ENCODE assay signal across 11 cellular contexts in the genomic region with DNA sequence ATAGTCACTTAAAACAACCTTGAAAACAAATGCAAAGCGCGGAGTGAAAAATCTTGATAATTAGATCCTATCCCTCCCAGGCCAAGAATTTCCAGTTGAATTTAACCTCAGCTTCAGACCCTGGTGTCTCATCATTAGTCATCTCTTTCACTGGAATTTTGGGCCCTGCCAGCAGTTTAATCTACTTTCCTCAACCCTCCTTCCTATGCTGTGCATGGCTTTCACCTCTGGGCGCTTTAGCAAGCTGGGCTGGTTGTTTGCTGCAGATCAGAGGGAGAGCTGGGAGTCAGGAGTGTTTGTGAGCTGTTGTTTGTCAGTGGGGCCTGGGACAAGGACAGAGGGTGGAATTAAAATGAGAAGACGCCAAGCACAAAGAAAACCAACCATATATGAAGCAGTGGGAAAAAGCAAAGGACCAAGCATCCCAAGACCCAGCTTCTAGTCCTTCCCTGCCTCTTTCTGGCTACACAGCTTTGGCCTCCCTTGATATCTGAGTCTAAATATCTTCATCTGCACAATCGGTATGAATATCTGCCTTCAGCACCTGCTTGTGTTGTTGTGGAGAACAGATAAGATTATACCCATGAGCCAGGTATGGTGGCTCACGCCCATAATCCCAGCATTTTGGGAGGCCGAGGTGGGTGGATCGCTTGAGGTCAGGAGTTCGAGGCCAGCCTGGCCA. TPM values are rescaled to one million over a fixed set of nuclear protein-coding genes. Genes with fewer than 3 reads are reported as not detected.
DNase-seq lines count a peak whose midpoint lies in the region; ATAC-seq and TF ChIP-seq lines count a peak whose summit lies in the region.
"Had no signal": no experiment of that assay in that cellular context is flagged by ENCODE, and none has a peak within 500 bp of the region (broad histone marks: within the 10 kb centered on the region; RNA-seq: fewer than 3 reads in every experiment).

No MANE protein-coding gene starts in this region.

- no peaks in the 10 kb centered on the region for H3K9me3 ChIP-seq in neural progenitor cell (ENCODE audit: low read depth)

- no peak for TF ChIP-seq CTCF in neural progenitor cell (IDR thresholded peaks at IDR 0.05)
- TF ChIP-seq CTCF in natural killer cell (IDR thresholded peaks at IDR 0.05), result no peak

- ATAC-seq in HG03521 (IDR thresholded peaks at IDR 0.05; ENCODE audit: unreplicated experiment) (no peak), HG03159 (IDR thresholded peaks at IDR 0.05; ENCODE audit: unreplicated experiment) (no peak), natural killer cell (no peak)

- H3K4me1 ChIP-seq in neural progenitor cell, result peaks cover 2% of the 10 kb centered on the region

- no peak overlapping the region for H3K27ac ChIP-seq in neural progenitor cell

- H2AFZ ChIP-seq in neural progenitor cell (replicated peaks), result no peak overlapping the region

- intact Hi-C loops in head of caudate nucleus (cut with DNase I), result no loop called here
- intact Hi-C loops in natural killer cell (cut with micrococcal nuclease), result no loop called here

- no peaks in the 10 kb centered on the region for H3K27me3 ChIP-seq in neural progenitor cell

- no peaks in the 10 kb centered on the region for H3K79me2 ChIP-seq in neural progenitor cell (ENCODE audit: low read depth)

- H3K36me3 ChIP-seq in neural progenitor cell, result no peaks in the 10 kb centered on the region

- peak; percentile 88 for DNase-seq in AG08395 (ENCODE audit: low spot score)
- DNase-seq in LHCN-M2 (ENCODE audit: low read depth), result peak; percentile 98
- DNase-seq in dermis microvascular lymphatic vessel endothelial cell (ENCODE audit: low read depth in 2 of 2), result peak; percentile 67 to 91
- DNase-seq in neural progenitor cell (ENCODE audit: low spot score), result no peak
- no peak for DNase-seq in head of caudate nucleus
- no peak for DNase-seq in natural killer cell
- DNase-seq: activated CD8-positive, alpha-beta memory T cell treated with anti-CD3 and anti-CD28 coated beads, Interleukin-2, amount 50 U/mL, for 4 hours; immature natural killer cell; NCI-H526 had no signal

- H3K4me2 ChIP-seq in neural progenitor cell, result no peak overlapping the region

- no peak overlapping the region for H3K9ac ChIP-seq in neural progenitor cell

- no peaks in the 10 kb centered on the region for H3K36me3 Mint-ChIP-seq in neural progenitor cell
- H3K36me3 Mint-ChIP-seq in natural killer cell, result no peaks in the 10 kb centered on the region
- H3K36me3 Mint-ChIP-seq: immature natural killer cell had no signal

- H3K9me3 Mint-ChIP-seq in neural progenitor cell, result peaks cover 4% of the 10 kb centered on the region
- H3K9me3 Mint-ChIP-seq in natural killer cell, result no peaks in the 10 kb centered on the region
- H3K9me3 Mint-ChIP-seq: immature natural killer cell had no signal

- no peaks in the 10 kb centered on the region for H3F3A ChIP-seq in neural progenitor cell (ENCODE audit: low read depth)

- H3K27ac Mint-ChIP-seq in neural progenitor cell (peak overlapping the region; percentile 93), natural killer cell (no peak overlapping the region)
- H3K27ac Mint-ChIP-seq: immature natural killer cell had no signal

- H3K4me3 ChIP-seq in neural progenitor cell, result no peak overlapping the region

- H3K4me3 Mint-ChIP-seq in neural progenitor cell (no peak overlapping the region), natural killer cell (no peak overlapping the region)
- H3K4me3 Mint-ChIP-seq: immature natural killer cell had no signal

- peaks cover 36% of the 10 kb centered on the region for H3K4me1 Mint-ChIP-seq in neural progenitor cell
- H3K4me1 Mint-ChIP-seq in natural killer cell, result no peaks in the 10 kb centered on the region
- H3K4me1 Mint-ChIP-seq: immature natural killer cell had no signal

- H3K27me3 Mint-ChIP-seq in neural progenitor cell (ENCODE audit: insufficient read depth, low read depth) (peaks cover 2% of the 10 kb centered on the region), natural killer cell (ENCODE audit: low read depth in 2 of 2) (no peaks in the 10 kb centered on the region)

- H4K20me1 ChIP-seq in neural progenitor cell (ENCODE audit: low read depth), result no peaks in the 10 kb centered on the region

RNA-seq across cellular contexts. Expression of gene MYOF, which starts 13.5 kb away (rescaled TPM):
- total RNA-seq in LHCN-M2 (2014; rRNA removed), result 164 and 242 TPM in 2 replicates
- polyA plus RNA-seq in LHCN-M2 (2012), result 262 TPM
- 119 and 180 TPM in 2 replicates for total RNA-seq in dermis microvascular lymphatic vessel endothelial cell
- total RNA-seq in neural progenitor cell (ENCODE audit: low replicate concordance), result 1.2 and 1.6 TPM in 2 replicates
- total RNA-seq in natural killer cell, result 1 to 10 TPM; 2.0 to 9.7 (median 2.9) TPM

RNA-seq across cellular contexts. Expression of gene CEP55, which starts 27.7 kb away (rescaled TPM):
- total RNA-seq in LHCN-M2 (2014; rRNA removed) (99.7 and 102 TPM in 2 replicates), dermis microvascular lymphatic vessel endothelial cell (11.6 and 37.1 TPM in 2 replicates), neural progenitor cell (ENCODE audit: low replicate concordance) (36.8 and 57.7 TPM in 2 replicates), natural killer cell (under 1 TPM; 0.35 to 0.85 (median 0.50) TPM)
- 20.0 TPM for polyA plus RNA-seq in LHCN-M2 (2012)

Comparison
In these comparisons a context has a peak if more than half of its experiments do, and no peak if none do; other contexts are left out.
1. DNase-seq: peak in AG08395 (single experiment), LHCN-M2 (single experiment) and dermis microvascular lymphatic vessel endothelial cell (2 of 2); none in neural progenitor cell (single experiment), head of caudate nucleus (0 of 42) and natural killer cell (single experiment).
2. RNA of gene MYOF, which starts 13.5 kb away (total RNA-seq): 164 to 242 TPM in LHCN-M2 and 119 to 180 TPM in dermis microvascular lymphatic vessel endothelial cell; 2.0 to 9.7 TPM in natural killer cell and 1.2 to 1.6 TPM in neural progenitor cell; every median in the first group is over 10 times any median in the second.